ENCODE assay signal across 11 cellular contexts in genomic region chr14:93056166-93056839, GRCh38. TPM values are rescaled to one million over a fixed set of nuclear protein-coding genes. Genes with fewer than 3 reads are reported as not detected.
DNase-seq lines count a peak whose midpoint lies in the region; ATAC-seq and TF ChIP-seq lines count a peak whose summit lies in the region.
"Had no signal": no experiment of that assay in that cellular context is flagged by ENCODE, and none has a peak within 500 bp of the region (broad histone marks: within the 10 kb centered on the region; RNA-seq: fewer than 3 reads in every experiment).

No MANE protein-coding gene starts in this region.

- CTCF ChIA-PET in activated CD8-positive, alpha-beta memory T cell treated with anti-CD3 and anti-CD28 coated beads, Interleukin-2, amount 10 ng/mL, durations not matched to agents 7 days and 5 days (lab: Charles Lee) = interaction anchor here (1.0 to 1.2 kb wide), 2 partner anchors 9 to 57 kb away, joined by 3 read pairs; no protein-coding TSS in a partner anchor

- TF ChIP-seq POLR2A in gastrocnemius medialis (IDR thresholded peaks at IDR 0.05) = no peak

- H3K9me3 Mint-ChIP-seq in activated CD8-positive, alpha-beta memory T cell treated with anti-CD3 and anti-CD28 coated beads, Interleukin-2, amount 10 ng/mL, durations not matched to agents 7 days and 5 days (ENCODE audit: low read depth) = no peaks in the 10 kb centered on the region
- no peaks in the 10 kb centered on the region for H3K9me3 Mint-ChIP-seq in brain

- H3K9me3 ChIP-seq in gastrocnemius medialis = no peaks in the 10 kb centered on the region

- H3K36me3 Mint-ChIP-seq in activated CD8-positive, alpha-beta memory T cell treated with anti-CD3 and anti-CD28 coated beads, Interleukin-2, amount 10 ng/mL, durations not matched to agents 7 days and 5 days = no peaks in the 10 kb centered on the region
- H3K36me3 Mint-ChIP-seq in brain = no peaks in the 10 kb centered on the region

- H3K4me3 ChIP-seq in gastrocnemius medialis = no peak overlapping the region
- H3K4me3 ChIP-seq: SK-N-MC had no signal

- no peak overlapping the region for H3K4me3 Mint-ChIP-seq in activated CD8-positive, alpha-beta memory T cell treated with anti-CD3 and anti-CD28 coated beads, Interleukin-2, amount 10 ng/mL, durations not matched to agents 7 days and 5 days
- H3K4me3 Mint-ChIP-seq in brain = no peak overlapping the region

- H3K36me3 ChIP-seq in gastrocnemius medialis = no peaks in the 10 kb centered on the region

- H3K27ac ChIP-seq in substantia nigra (ENCODE audit: low read depth, low read length, poor library complexity, severe bottlenecking) (peak overlapping the region; percentile 67), gastrocnemius medialis (no peak overlapping the region)
- H3K27ac ChIP-seq: SK-N-MC had no signal

- peaks cover 28% of the 10 kb centered on the region for H3K4me1 Mint-ChIP-seq in activated CD8-positive, alpha-beta memory T cell treated with anti-CD3 and anti-CD28 coated beads, Interleukin-2, amount 10 ng/mL, durations not matched to agents 7 days and 5 days
- peaks cover 34% of the 10 kb centered on the region for H3K4me1 Mint-ChIP-seq in brain

- no peak for TF ChIP-seq CTCF in brain (conservative IDR thresholded peaks at IDR 0.05)
- TF ChIP-seq CTCF in gastrocnemius medialis (IDR thresholded peaks at IDR 0.05 in 4 of 5, conservative IDR thresholded peaks at IDR 0.05 in 1 of 5) = no peak

- no peak for DNase-seq in activated CD8-positive, alpha-beta memory T cell treated with anti-CD3 and anti-CD28 coated beads, Interleukin-2, amount 10 ng/mL, durations not matched to agents 7 days and 5 days
- no peak for DNase-seq in activated CD8-positive, alpha-beta memory T cell treated with anti-CD3 and anti-CD28 coated beads, Interleukin-2, amount 50 U/mL, for 48 hours
- DNase-seq in left colon (no peak), substantia nigra (lab: John Stamatoyannopoulos, UW) (peak in 1 of 49 donors; percentile 71), mucosa of gallbladder (ENCODE audit: low spot score) (no peak), NCI-H2171 treated with DMSO at 0.1 percent for 48 hours (lab: John Stamatoyannopoulos, UW) (no peak), gastrocnemius medialis (no peak)
- DNase-seq: effector CD4-positive, alpha-beta T cell; NCI-H187 treated with DMSO at 0.1 percent for 48 hours had no signal

- peaks cover 0 to 12% of the 10 kb centered on the region in 2 donors for H3K4me1 ChIP-seq in gastrocnemius medialis

- H3K27me3 Mint-ChIP-seq in activated CD8-positive, alpha-beta memory T cell treated with anti-CD3 and anti-CD28 coated beads, Interleukin-2, amount 10 ng/mL, durations not matched to agents 7 days and 5 days = no peaks in the 10 kb centered on the region
- H3K27me3 Mint-ChIP-seq in brain = peaks cover 4% of the 10 kb centered on the region

- H3K27me3 ChIP-seq in gastrocnemius medialis = no peaks in the 10 kb centered on the region

- no peak for ATAC-seq in activated CD8-positive, alpha-beta memory T cell treated with anti-CD3 and anti-CD28 coated beads, Interleukin-2, amount 10 ng/mL, durations not matched to agents 7 days and 5 days
- peak; percentile 3 for ATAC-seq in left colon
- no peak for ATAC-seq in gastrocnemius medialis

- in situ Hi-C loops in gastrocnemius medialis (cut with MboI; ENCODE audit: low sequenced_read_pairs in 4 of 4) = no loop called here

- intact Hi-C loops in left colon (cut with DNase I, micrococcal nuclease) = no loop called here
- intact Hi-C loops in gastrocnemius medialis (cut with DNase I; ENCODE audit: low total_unique reads) = no loop called here

- peak overlapping the region; percentile 36 for H3K27ac Mint-ChIP-seq in activated CD8-positive, alpha-beta memory T cell treated with anti-CD3 and anti-CD28 coated beads, Interleukin-2, amount 10 ng/mL, durations not matched to agents 7 days and 5 days
- peak overlapping the region; percentile 42 to 82 (median 56) for H3K27ac Mint-ChIP-seq in brain

RNA-seq across cellular contexts. Expression of gene ITPK1, which starts 59.4 kb away (rescaled TPM):
- total RNA-seq in activated CD8-positive, alpha-beta memory T cell treated with anti-CD3 and anti-CD28 coated beads, Interleukin-2, amount 10 ng/mL, durations not matched to agents 7 days and 5 days = 100 to 1,000 TPM in 1 of 2 experiments, 10 to 100 TPM in 1; 96.1 to 103 TPM
- 168 TPM for polyA plus RNA-seq in brain (ENCODE audit: insufficient read depth, low read depth, low replicate concordance)
- 100 to 1,000 TPM; 138 to 142 TPM for total RNA-seq in left colon
- 187 TPM for total RNA-seq in mucosa of gallbladder
- total RNA-seq in gastrocnemius medialis = 10 to 100 TPM; 49.7 to 80.1 (median 53.6) TPM
